ENCODE assay signal across 8 cellular contexts in genomic region chr19:57583521-57584416, GRCh38. TPM values are rescaled to one million over a fixed set of nuclear protein-coding genes. Genes with fewer than 3 reads are reported as not detected.
DNase-seq lines count a peak whose midpoint lies in the region; ATAC-seq and TF ChIP-seq lines count a peak whose summit lies in the region.

ZIK1 (plus strand) TSS chr19:57584145; CDS start chr19:57584357, 212 bp downstream.

- H3K27ac ChIP-seq in esophagus (ENCODE audit: low read depth in 2 of 2, low read length in 1 of 2): peak within 1 kb of the TSS in 1 of 2 donors; percentile 42

- H3K36me3 ChIP-seq in esophagus (ENCODE audit: control insufficient read depth in 2 of 2, insufficient read depth in 2 of 2, low read length in 1 of 2): peaks cover 0 to 4% of the 10 kb centered on the region in 2 donors

- ATAC-seq in HG02852 (IDR thresholded peaks at IDR 0.05; ENCODE audit: unreplicated experiment): peak; percentile 91

- H3K9me3 ChIP-seq in esophagus (ENCODE audit: control insufficient read depth in 2 of 2, insufficient read depth in 1 of 2, low read depth in 1 of 2, low read length in 1 of 2) (peaks cover 18 to 29% of the 10 kb centered on the region in 2 donors), mononuclear cell (ENCODE audit: low read depth, low read length) (peaks cover 22% of the 10 kb centered on the region)

- peak; percentile 94 for DNase-seq in GM10266 (ENCODE audit: extremely low spot score)
- DNase-seq in NCI-H524 (lab: John Stamatoyannopoulos, UW): peak; percentile 97 to 99
- DNase-seq in activated T-cell treated with anti-CD3 and anti-CD28 coated beads, Interleukin-2, amount 50 U/mL, for 1 hour: peak; percentile 81
- peak; percentile 74 to 81 for DNase-seq in stimulated activated CD8-positive, alpha-beta memory T cell treated with anti-CD3 and anti-CD28 coated beads, Interleukin-15, amount 100 ng/mL, for 4 hours (ENCODE audit: low read depth in 2 of 2)
- no peak for DNase-seq in GDM1 (lab: John Stamatoyannopoulos, UW)

- 5 to 7% methylated on average over 74 to 76 of the region's 76 CpGs for WGBS in esophagus, 2 donors

- no peaks in the 10 kb centered on the region for H3K27me3 ChIP-seq in esophagus (ENCODE audit: control insufficient read depth in 1 of 2, insufficient read depth in 2 of 2, low read length in 2 of 2)
- H3K27me3 ChIP-seq in mononuclear cell (ENCODE audit: insufficient read depth, low read length): no peaks in the 10 kb centered on the region

- H3K4me1 ChIP-seq in esophagus (ENCODE audit: control insufficient read depth in 2 of 2, insufficient read depth in 2 of 2, low read length in 1 of 2) (peaks cover 7 to 15% of the 10 kb centered on the region in 2 donors), mononuclear cell (ENCODE audit: insufficient read depth, low read length) (peaks cover 22% of the 10 kb centered on the region)

- no peak for TF ChIP-seq CTCF in GM10266 (IDR thresholded peaks at IDR 0.05; ENCODE audit: control insufficient read depth, insufficient read depth, low read depth, missing control alignments)

- H3K4me3 ChIP-seq in esophagus (ENCODE audit: low read depth in 1 of 2, low read length in 2 of 2): peak within 1 kb of the TSS; percentile 55 to 59
- H3K4me3 ChIP-seq in mononuclear cell (ENCODE audit: low read length): peak within 1 kb of the TSS; percentile 44

RNA-seq across cellular contexts. Expression of gene ZIK1, which starts in this region (rescaled TPM):
- polyA plus RNA-seq in esophagus: 1 to 10 TPM in 1 of 2 donors, under 1 TPM in 1; 0.43 to 1.3 TPM
- total RNA-seq in mononuclear cell: 8.4 TPM
